In the genomic region with DNA sequence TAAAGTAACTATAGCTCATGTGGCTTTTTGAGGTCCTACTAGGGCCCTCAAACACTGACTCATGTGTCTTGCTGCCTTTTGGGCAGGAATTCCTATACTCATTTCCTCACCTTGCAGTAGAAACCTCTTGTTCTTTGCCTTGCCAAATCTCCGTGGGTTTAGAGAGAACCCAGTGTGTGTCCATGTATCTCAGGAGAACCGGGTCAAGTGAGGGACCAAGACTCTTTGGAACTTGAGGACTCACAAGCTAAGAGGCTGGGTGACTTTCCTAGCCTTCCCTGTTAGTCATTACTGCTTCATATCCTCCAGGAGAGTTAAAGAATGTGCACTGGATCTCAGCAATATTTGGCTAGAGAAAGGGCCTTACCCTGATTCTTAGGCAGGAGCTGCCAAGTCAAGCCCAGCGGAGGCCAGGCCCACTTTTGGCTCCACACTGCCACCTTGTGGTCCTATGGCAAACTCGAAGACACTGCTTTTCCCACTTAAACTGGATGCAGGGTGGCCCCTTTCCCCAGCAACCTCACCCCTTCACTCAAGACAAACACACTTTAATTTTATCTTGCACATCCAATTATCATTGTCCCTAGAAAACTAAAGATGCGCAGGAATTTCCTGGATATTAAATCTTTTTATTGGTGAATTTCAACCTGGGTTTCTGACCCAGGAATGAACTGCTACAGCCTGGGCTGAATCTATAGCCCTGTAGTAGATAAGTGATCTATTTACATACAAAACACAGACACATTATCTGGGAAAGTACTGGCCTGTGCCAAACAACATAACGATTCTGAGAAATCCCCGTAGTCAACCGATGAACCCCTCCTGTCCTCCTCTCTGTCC, we compare ENCODE assay signal across 8 cellular contexts. TPM values are rescaled to one million over a fixed set of nuclear protein-coding genes. Genes with fewer than 3 reads are reported as not detected.
DNase-seq lines count a peak whose midpoint lies in the region; ATAC-seq lines count a peak whose summit lies in the region.

No MANE protein-coding gene starts in this region.

- intact Hi-C loops in left colon (cut with DNase I, micrococcal nuclease), result loop anchor here in 1 of 2 donors (5.0 to 10.0 kb wide), 3 partner anchors 82 to 312 kb away; a partner anchor contains a TSS

- H3K27ac ChIP-seq in caudate nucleus (ENCODE audit: low read depth, low read length), result no peak overlapping the region

- DNase-seq in D341Med (ENCODE audit: low spot score) (peak; percentile 90), NCI-H2227 treated with DMSO at 0.1 percent for 48 hours (lab: John Stamatoyannopoulos, UW) (peak; percentile 61), caudate nucleus (lab: John Stamatoyannopoulos, UW) (peak in 57 of 61 donors; percentile 2 to 78 (median 49)), left colon (peak; percentile 58 to 85)
- peak; percentile 37 to 68 (median 52) for DNase-seq in activated CD4-positive, CD25-positive, alpha-beta regulatory T cell (lab: John Stamatoyannopoulos, UW)
- DNase-seq in stimulated activated CD4-positive, alpha-beta T cell treated with anti-CD3 and anti-CD28 coated beads, Interleukin-4, amount 100 ng/mL, for 1 hour, result peak; percentile 78

- peak; percentile 80 for ATAC-seq in HG02798 (IDR thresholded peaks at IDR 0.05; ENCODE audit: poor library complexity, unreplicated experiment)
- ATAC-seq in left colon, result peak; percentile 83
- no peak for ATAC-seq in HG02840 (IDR thresholded peaks at IDR 0.05; ENCODE audit: low FRiP score, unreplicated experiment)

RNA-seq across cellular contexts. Expression of a gene that starts 10.6 kb away (rescaled TPM):
- under 1 TPM; 0.61 to 0.89 TPM for total RNA-seq in left colon

RNA-seq across cellular contexts. Expression of a gene that starts 53.6 kb away (rescaled TPM):
- total RNA-seq in left colon, result 1 to 10 TPM in 1 of 2 donors, under 1 TPM in 1; 0.43 to 1.6 TPM
